In the genomic region with DNA sequence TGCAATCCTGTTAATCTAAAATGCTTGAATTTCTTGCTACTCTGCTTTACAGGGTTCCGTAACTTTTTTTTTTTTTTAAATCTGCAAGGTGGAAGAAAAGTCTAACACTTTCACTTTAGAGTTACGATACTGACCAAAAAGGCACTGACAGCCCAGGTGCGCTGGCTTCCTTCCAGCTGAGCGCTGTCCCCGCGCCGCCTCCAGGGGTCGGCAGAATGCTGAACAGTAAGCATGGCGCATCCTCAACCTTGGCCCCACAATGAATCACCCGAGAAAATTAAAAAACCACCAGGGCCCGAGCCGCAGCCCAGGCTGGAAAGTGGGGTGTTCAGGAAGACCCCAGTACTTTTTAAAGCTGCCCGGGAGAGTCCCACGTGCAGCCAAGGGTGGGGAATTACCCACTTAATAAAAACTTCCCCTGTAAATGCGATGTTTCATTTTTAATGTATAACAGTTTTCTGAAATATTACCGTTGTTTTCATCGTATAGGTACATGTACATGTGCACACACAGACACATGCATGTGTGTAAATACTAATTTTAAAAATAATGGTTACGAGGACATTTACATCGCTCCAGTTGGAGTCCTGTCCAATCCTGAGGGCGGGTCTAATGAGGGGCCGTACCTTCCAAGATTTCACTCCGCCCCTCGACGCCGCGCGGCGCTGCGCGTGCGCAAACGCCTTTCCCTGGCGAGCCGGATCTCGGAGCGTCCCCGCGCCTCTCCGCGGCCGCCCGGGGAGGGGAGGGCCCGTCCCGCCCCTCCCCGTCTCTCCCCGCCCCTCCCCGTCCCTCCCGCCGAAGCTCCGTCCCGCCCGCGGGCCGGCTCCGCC, we compare ENCODE assay signal across 8 cellular contexts. TPM values are rescaled to one million over a fixed set of nuclear protein-coding genes. Genes with fewer than 3 reads are reported as not detected.
A peak's percentile ranks its signal among the peaks of the same experiment; 100 is the strongest.
DNase-seq lines count a peak whose midpoint lies in the region; ATAC-seq and TF ChIP-seq lines count a peak whose summit lies in the region.

No MANE protein-coding gene starts in this region.

- peak overlapping the region; percentile 88 to 92 for H3K27ac ChIP-seq in prostate gland

- H3K4me3 ChIP-seq in prostate gland, result peak overlapping the region; percentile 79 to 94

- no peaks in the 10 kb centered on the region for H3K36me3 Mint-ChIP-seq in T-helper 1 cell treated with Interleukin-12 subunit alpha and Interleukin-12 subunit beta and Interleukin-4 antibody, amounts not matched to agents 30 μg/mL and 1 μg/mL, for 36 hours (ENCODE audit: low read depth)

- H3K9me3 ChIP-seq in prostate gland, result no peaks in the 10 kb centered on the region

- TF ChIP-seq POLR2A in prostate gland (IDR thresholded peaks at IDR 0.05), result no peak

- intact Hi-C loops in left ventricle myocardium superior (cut with micrococcal nuclease), result no loop called here
- intact Hi-C loops in prostate gland (cut with DNase I), result loop anchor here (10.0 kb wide), 4 partner anchors 79 to 359 kb away; a partner anchor contains a TSS

- H3K27me3 ChIP-seq in prostate gland (replicated peaks; ENCODE audit: insufficient read depth), result no peaks in the 10 kb centered on the region

- H3K4me3 Mint-ChIP-seq in T-helper 1 cell treated with Interleukin-12 subunit alpha and Interleukin-12 subunit beta and Interleukin-4 antibody, amounts not matched to agents 30 μg/mL and 1 μg/mL, for 36 hours, result peak overlapping the region; percentile 93

- H3K9me3 Mint-ChIP-seq in T-helper 1 cell treated with Interleukin-12 subunit alpha and Interleukin-12 subunit beta and Interleukin-4 antibody, amounts not matched to agents 30 μg/mL and 1 μg/mL, for 36 hours, result no peaks in the 10 kb centered on the region

- peak; percentile 99 for DNase-seq in GM13976 (ENCODE audit: low spot score)
- peak; percentile 96 for DNase-seq in NCI-H146 (lab: John Stamatoyannopoulos, UW)
- peak; percentile 46 to 95 (median 88) for DNase-seq in amygdala (lab: John Stamatoyannopoulos, UW)
- peak; percentile 95 for DNase-seq in left ventricle myocardium superior
- DNase-seq in prostate gland (ENCODE audit: low spot score), result peak; percentile 90
- peak; percentile 97 for DNase-seq in ureter (ENCODE audit: low spot score)

- 1% methylated on average over 51 of the region's 55 CpGs for WGBS in prostate gland

- H3K36me3 ChIP-seq in prostate gland, result no peaks in the 10 kb centered on the region

- H3K4me1 ChIP-seq in prostate gland (replicated peaks), result no peaks in the 10 kb centered on the region

- peak; percentile 78 for ATAC-seq in HG02885 (IDR thresholded peaks at IDR 0.05; ENCODE audit: poor library complexity, unreplicated experiment)
- peak; percentile 97 for ATAC-seq in left ventricle myocardium superior

- H3K27ac Mint-ChIP-seq in T-helper 1 cell treated with Interleukin-12 subunit alpha and Interleukin-12 subunit beta and Interleukin-4 antibody, amounts not matched to agents 30 μg/mL and 1 μg/mL, for 36 hours, result peak overlapping the region; percentile 88

- H3K4me1 Mint-ChIP-seq in T-helper 1 cell treated with Interleukin-12 subunit alpha and Interleukin-12 subunit beta and Interleukin-4 antibody, amounts not matched to agents 30 μg/mL and 1 μg/mL, for 36 hours (ENCODE audit: low read depth), result peaks cover 16% of the 10 kb centered on the region

- TF ChIP-seq CTCF in GM13976 (IDR thresholded peaks at IDR 0.05; ENCODE audit: borderline replicate concordance, control extremely low read depth, extremely low read depth, insufficient read depth, missing control alignments) (peak; percentile 86), prostate gland (IDR thresholded peaks at IDR 0.05) (peak in 3 of 4 experiments; percentile 44 to 68 (median 64))

- in situ Hi-C loops in GM13976 (cut with MboI; ENCODE audit: low sequenced_read_pairs, unreplicated experiment), result no loop called here

- peaks cover 8% of the 10 kb centered on the region for H3K27me3 Mint-ChIP-seq in T-helper 1 cell treated with Interleukin-12 subunit alpha and Interleukin-12 subunit beta and Interleukin-4 antibody, amounts not matched to agents 30 μg/mL and 1 μg/mL, for 36 hours (ENCODE audit: low read depth)

RNA-seq across cellular contexts. Expression of a gene that starts 0.4 kb away (rescaled TPM):
- total RNA-seq in left ventricle myocardium superior (55.2 TPM), prostate gland (10 to 100 TPM; 43.6 to 44.7 TPM), ureter (44.8 TPM)

RNA-seq across cellular contexts. Expression of a gene that starts 19.9 kb away (rescaled TPM):
- 15.6 TPM for total RNA-seq in left ventricle myocardium superior
- total RNA-seq in prostate gland, result 10 to 100 TPM; 23.4 to 27.2 TPM
- total RNA-seq in ureter, result 34.2 TPM

Comparison
In these comparisons a context has a peak if more than half of its experiments do, and no peak if none do; other contexts are left out.
1. Peak in every context shown above with its lines: DNase-seq, ATAC-seq, H3K4me3 ChIP-seq and H3K27ac ChIP-seq.